Comparison of ENCODE assay signal across 15 cellular contexts in genomic region chr13:23696610-23697009, GRCh38.
A peak's percentile ranks its signal among the peaks of the same experiment; 100 is the strongest.
DNase-seq lines count a peak whose midpoint lies in the region; ATAC-seq and TF ChIP-seq lines count a peak whose summit lies in the region.
"Had no signal": no experiment of that assay in that cellular context is flagged by ENCODE, and none has a peak within 500 bp of the region (broad histone marks: within the 10 kb centered on the region; RNA-seq: fewer than 3 reads in every experiment).

No MANE protein-coding gene starts in this region.

- H3K4me2 ChIP-seq in BLaER1 treated with 17β-estradiol and CSF1 and Interleukin-3, amounts not matched to agents 10 nM and 100 nM: peak overlapping the region in 8 of 11 experiments; percentile 73 to 89 (median 84); a peak in 10 of 22 replicates
- peak overlapping the region; percentile 81 for H3K4me2 ChIP-seq in GM23338

- H3K27me3 ChIP-seq in BLaER1 treated with 17β-estradiol and CSF1 and Interleukin-3, amounts not matched to agents 10 nM and 100 nM: no peaks in the 10 kb centered on the region
- H3K27me3 ChIP-seq in GM23338 (ENCODE audit: insufficient read depth): no peaks in the 10 kb centered on the region
- H3K27me3 ChIP-seq in uterus: no peaks in the 10 kb centered on the region
- H3K27me3 ChIP-seq: thyroid gland had no signal

- H3K9me3 Mint-ChIP-seq in GM23338: no peaks in the 10 kb centered on the region; the same call in 2 of the 3 replicates
- no peaks in the 10 kb centered on the region for H3K9me3 Mint-ChIP-seq in naive thymus-derived CD8-positive, alpha-beta T cell

- no peaks in the 10 kb centered on the region for H3K27me3 Mint-ChIP-seq in GM23338 (ENCODE audit: insufficient read depth, low read depth, poor library complexity)
- H3K27me3 Mint-ChIP-seq in naive thymus-derived CD8-positive, alpha-beta T cell: no peaks in the 10 kb centered on the region

- no peaks in the 10 kb centered on the region for H3K36me3 Mint-ChIP-seq in GM23338 (ENCODE audit: low read depth)
- H3K36me3 Mint-ChIP-seq in naive thymus-derived CD8-positive, alpha-beta T cell: no peaks in the 10 kb centered on the region

- no peak overlapping the region for H3K27ac ChIP-seq in BLaER1 treated with 17β-estradiol and CSF1 and Interleukin-3, amounts not matched to agents 10 nM and 100 nM
- no peak overlapping the region for H3K27ac ChIP-seq in GM23338 (ENCODE audit: low read depth)
- no peak overlapping the region for H3K27ac ChIP-seq in uterus
- H3K27ac ChIP-seq: C4-2B, HL-60, parathyroid adenoma, SK-N-MC, thyroid gland, VCaP had no signal

- TF ChIP-seq CTCF in GM23338 (conservative IDR thresholded peaks at IDR 0.05; ENCODE audit: low read depth in 2 of 2) (no peak), uterus (IDR thresholded peaks at IDR 0.05) (no peak)

- peaks cover 9 to 34% (median 19%) of the 10 kb centered on the region in 10 experiments for H3K4me1 ChIP-seq in BLaER1 treated with 17β-estradiol and CSF1 and Interleukin-3, amounts not matched to agents 10 nM and 100 nM
- H3K4me1 ChIP-seq in GM23338 (ENCODE audit: insufficient read depth) (peaks cover 15% of the 10 kb centered on the region; the same call in 1 of the 2 replicates), uterus (no peaks in the 10 kb centered on the region)
- H3K4me1 ChIP-seq: parathyroid adenoma, thyroid gland had no signal

- H3K9me2 ChIP-seq in GM23338 (ENCODE audit: insufficient read depth): peaks cover 6% of the 10 kb centered on the region; the same call in 1 of the 2 replicates

- intact Hi-C loops in uterus (cut with DNase I; ENCODE audit: low total_unique reads): no loop called here

- peak; percentile 38 for ATAC-seq in GM23338
- no peak for ATAC-seq in naive thymus-derived CD8-positive, alpha-beta T cell
- ATAC-seq in HG02885 (IDR thresholded peaks at IDR 0.05; ENCODE audit: poor library complexity, unreplicated experiment): no peak

- no peak for TF ChIP-seq POLR2A in uterus (IDR thresholded peaks at IDR 0.05)

- no peaks in the 10 kb centered on the region for H3K79me2 ChIP-seq in GM23338 (replicated peaks; ENCODE audit: insufficient read depth)
- H3K79me2 ChIP-seq: parathyroid adenoma had no signal

- H4K20me1 ChIP-seq in BLaER1 treated with 17β-estradiol and CSF1 and Interleukin-3, amounts not matched to agents 10 nM and 100 nM: no peaks in the 10 kb centered on the region
- H4K20me1 ChIP-seq in GM23338 (replicated peaks; ENCODE audit: insufficient read depth): no peaks in the 10 kb centered on the region

- H3K27ac Mint-ChIP-seq in GM23338: no peak overlapping the region
- H3K27ac Mint-ChIP-seq in naive thymus-derived CD8-positive, alpha-beta T cell: peak overlapping the region; percentile 95 to 99 (median 98)

- no peaks in the 10 kb centered on the region for H3F3A ChIP-seq in GM23338 (replicated peaks; ENCODE audit: low read depth)

- DNase-seq in GM23338 (ENCODE audit: low spot score) (peak; percentile 48), astrocyte of the hippocampus (ENCODE audit: low read depth, low spot score) (peak; percentile 49), uterus (no peak)
- DNase-seq in naive thymus-derived CD8-positive, alpha-beta T cell: no peak
- no peak for DNase-seq in stimulated activated CD8-positive, alpha-beta memory T cell treated with anti-CD3 and anti-CD28 coated beads, Interleukin-4, amount 100 ng/mL, for 48 hours
- DNase-seq: NCI-H1436 treated with DMSO at 0.1 percent for 48 hours, NCI-H446, thyroid gland had no signal

- peaks cover 15% of the 10 kb centered on the region for H3K4me1 Mint-ChIP-seq in GM23338
- peaks cover 11 to 30% (median 22%) of the 10 kb centered on the region in 4 donors for H3K4me1 Mint-ChIP-seq in naive thymus-derived CD8-positive, alpha-beta T cell

- peak overlapping the region; percentile 99 for H2AFZ ChIP-seq in GM23338
- H2AFZ ChIP-seq: parathyroid adenoma had no signal

- H3K9me3 ChIP-seq in BLaER1 treated with 17β-estradiol and CSF1 and Interleukin-3, amounts not matched to agents 10 nM and 100 nM (replicated peaks in 1 of 11): no peaks in the 10 kb centered on the region
- no peaks in the 10 kb centered on the region for H3K9me3 ChIP-seq in uterus
- H3K9me3 ChIP-seq: thyroid gland had no signal

- no peak overlapping the region; a peak in 1 of 22 replicates for H3K9ac ChIP-seq in BLaER1 treated with 17β-estradiol and CSF1 and Interleukin-3, amounts not matched to agents 10 nM and 100 nM
- H3K9ac ChIP-seq: parathyroid adenoma had no signal

- H3K4me3 ChIP-seq in BLaER1 treated with 17β-estradiol and CSF1 and Interleukin-3, amounts not matched to agents 10 nM and 100 nM: no peak overlapping the region
- H3K4me3 ChIP-seq in GM23338 (peak overlapping the region; percentile 54; the same call in 1 of the 2 replicates), uterus (no peak overlapping the region)
- H3K4me3 ChIP-seq: SK-N-MC, thyroid gland had no signal

- POLR2A ChIA-PET in naive thymus-derived CD8-positive, alpha-beta T cell (lab: Charles Lee): interaction anchor here (1.3 kb wide), 1 partner anchor 321 kb away, joined by 3 read pairs; no protein-coding TSS in a partner anchor

- no peaks in the 10 kb centered on the region for H3K36me3 ChIP-seq in BLaER1 treated with 17β-estradiol and CSF1 and Interleukin-3, amounts not matched to agents 10 nM and 100 nM
- H3K36me3 ChIP-seq in GM23338 (ENCODE audit: insufficient read depth) (no peaks in the 10 kb centered on the region; the same call in 1 of the 2 replicates), uterus (no peaks in the 10 kb centered on the region)
- H3K36me3 ChIP-seq: thyroid gland had no signal

- H3K4me3 Mint-ChIP-seq in GM23338: no peak overlapping the region
- peak overlapping the region; percentile 80 to 94 (median 88) for H3K4me3 Mint-ChIP-seq in naive thymus-derived CD8-positive, alpha-beta T cell

TF ChIP-seq in GM23338, 12 proteins besides CTCF, POLR2A, EP300 and RAD21 (continues in another document):
- TF ChIP-seq STAT1 (IDR thresholded peaks at IDR 0.05; ENCODE audit: unreplicated experiment) (no peak), ZNF114 (CRISPR knock-in tag; IDR thresholded peaks at IDR 0.05) (no peak)
- TF ChIP-seq, protein P1, sequence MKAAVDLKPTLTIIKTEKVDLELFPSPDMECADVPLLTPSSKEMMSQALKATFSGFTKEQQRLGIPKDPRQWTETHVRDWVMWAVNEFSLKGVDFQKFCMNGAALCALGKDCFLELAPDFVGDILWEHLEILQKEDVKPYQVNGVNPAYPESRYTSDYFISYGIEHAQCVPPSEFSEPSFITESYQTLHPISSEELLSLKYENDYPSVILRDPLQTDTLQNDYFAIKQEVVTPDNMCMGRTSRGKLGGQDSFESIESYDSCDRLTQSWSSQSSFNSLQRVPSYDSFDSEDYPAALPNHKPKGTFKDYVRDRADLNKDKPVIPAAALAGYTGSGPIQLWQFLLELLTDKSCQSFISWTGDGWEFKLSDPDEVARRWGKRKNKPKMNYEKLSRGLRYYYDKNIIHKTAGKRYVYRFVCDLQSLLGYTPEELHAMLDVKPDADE (IDR thresholded peaks at IDR 0.05): no peak
- TF ChIP-seq, protein P2, sequence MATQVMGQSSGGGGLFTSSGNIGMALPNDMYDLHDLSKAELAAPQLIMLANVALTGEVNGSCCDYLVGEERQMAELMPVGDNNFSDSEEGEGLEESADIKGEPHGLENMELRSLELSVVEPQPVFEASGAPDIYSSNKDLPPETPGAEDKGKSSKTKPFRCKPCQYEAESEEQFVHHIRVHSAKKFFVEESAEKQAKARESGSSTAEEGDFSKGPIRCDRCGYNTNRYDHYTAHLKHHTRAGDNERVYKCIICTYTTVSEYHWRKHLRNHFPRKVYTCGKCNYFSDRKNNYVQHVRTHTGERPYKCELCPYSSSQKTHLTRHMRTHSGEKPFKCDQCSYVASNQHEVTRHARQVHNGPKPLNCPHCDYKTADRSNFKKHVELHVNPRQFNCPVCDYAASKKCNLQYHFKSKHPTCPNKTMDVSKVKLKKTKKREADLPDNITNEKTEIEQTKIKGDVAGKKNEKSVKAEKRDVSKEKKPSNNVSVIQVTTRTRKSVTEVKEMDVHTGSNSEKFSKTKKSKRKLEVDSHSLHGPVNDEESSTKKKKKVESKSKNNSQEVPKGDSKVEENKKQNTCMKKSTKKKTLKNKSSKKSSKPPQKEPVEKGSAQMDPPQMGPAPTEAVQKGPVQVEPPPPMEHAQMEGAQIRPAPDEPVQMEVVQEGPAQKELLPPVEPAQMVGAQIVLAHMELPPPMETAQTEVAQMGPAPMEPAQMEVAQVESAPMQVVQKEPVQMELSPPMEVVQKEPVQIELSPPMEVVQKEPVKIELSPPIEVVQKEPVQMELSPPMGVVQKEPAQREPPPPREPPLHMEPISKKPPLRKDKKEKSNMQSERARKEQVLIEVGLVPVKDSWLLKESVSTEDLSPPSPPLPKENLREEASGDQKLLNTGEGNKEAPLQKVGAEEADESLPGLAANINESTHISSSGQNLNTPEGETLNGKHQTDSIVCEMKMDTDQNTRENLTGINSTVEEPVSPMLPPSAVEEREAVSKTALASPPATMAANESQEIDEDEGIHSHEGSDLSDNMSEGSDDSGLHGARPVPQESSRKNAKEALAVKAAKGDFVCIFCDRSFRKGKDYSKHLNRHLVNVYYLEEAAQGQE (IDR thresholded peaks at IDR 0.05; ENCODE audit: unreplicated experiment): no peak

Comparison
In these comparisons a context has a peak if more than half of its experiments do, and no peak if none do; other contexts are left out.
1. DNase-seq: peak in GM23338 (single experiment) and astrocyte of the hippocampus (single experiment); none in naive thymus-derived CD8-positive, alpha-beta T cell (0 of 10), uterus (0 of 2) and stimulated activated CD8-positive, alpha-beta memory T cell treated with anti-CD3 and anti-CD28 coated beads, Interleukin-4, amount 100 ng/mL, for 48 hours (single experiment).